36 cellular contexts compared by ENCODE assay signal in genomic region chrX:54352677-54353076, GRCh38.
"Had no signal": no experiment of that assay in that cellular context is flagged by ENCODE, and none has a peak within 500 bp of the region (broad histone marks: within the 10 kb centered on the region; RNA-seq: fewer than 3 reads in every experiment).

No MANE protein-coding gene starts in this region.

- H3K36me3 ChIP-seq: adrenal gland, brain microvascular endothelial cell, breast epithelium had no signal

- H3K27ac Mint-ChIP-seq: activated B cell treated with CpG ODN at 0.5 μM for 24 hours; activated CD4-positive, alpha-beta memory T cell treated with anti-CD3 and anti-CD28 coated beads for 36 hours; activated CD4-positive, alpha-beta T cell treated with anti-CD3 and anti-CD28 coated beads, Interleukin-2, amount 10 ng/mL, durations not matched to agents 24 days and 14 days; activated CD8-positive, alpha-beta T cell treated with anti-CD3 and anti-CD28 coated beads for 36 hours; activated naive CD4-positive, alpha-beta T cell treated with anti-CD3 and anti-CD28 coated beads for 36 hours; activated naive CD4-positive, alpha-beta T cell treated with anti-CD3 and anti-CD28 coated beads, Interleukin-2, amount 50 U/mL, for 72 hours; activated naive CD8-positive, alpha-beta T cell treated with anti-CD3 and anti-CD28 coated beads for 36 hours; activated T-cell treated with anti-CD3 and anti-CD28 coated beads, Interleukin-2, amount 50 U/mL, for 72 hours; activated T-helper 1 cell treated with anti-CD3 and anti-CD28 coated beads, Interleukin-12 subunit alpha, Interleukin-12 subunit beta, Interleukin-2, Interleukin-4 antibody, amounts not matched to agents 30 ng/mL and 10 ng/mL and 1 ng/mL, durations not matched to agents 14 hours and 24 hours and 36 hours; activated T-helper 17 cell treated with anti-CD3 and anti-CD28 coated beads, Interleukin-2, amount 50 U/mL, for 72 hours; T-helper 1 cell treated with Interleukin-12 subunit alpha and Interleukin-12 subunit beta and Interleukin-4 antibody, amounts not matched to agents 30 μg/mL and 1 μg/mL, for 36 hours; T-helper 2 cell treated with Interferon-gamma antibody and Interleukin-4, amounts not matched to agents 5 μg/mL and 100 μg/mL, for 36 hours had no signal

- H3K27ac ChIP-seq: adrenal gland, body of pancreas, brain microvascular endothelial cell, breast epithelium, VCaP had no signal

- H3K4me1 ChIP-seq: adrenal gland, breast epithelium had no signal

- H3K9me3 Mint-ChIP-seq: activated B cell treated with CpG ODN at 0.5 μM for 24 hours; activated CD4-positive, alpha-beta memory T cell treated with anti-CD3 and anti-CD28 coated beads for 36 hours; activated CD8-positive, alpha-beta T cell treated with anti-CD3 and anti-CD28 coated beads for 36 hours; activated naive CD4-positive, alpha-beta T cell treated with anti-CD3 and anti-CD28 coated beads for 36 hours; activated naive CD4-positive, alpha-beta T cell treated with anti-CD3 and anti-CD28 coated beads, Interleukin-2, amount 50 U/mL, for 72 hours; activated naive CD8-positive, alpha-beta T cell treated with anti-CD3 and anti-CD28 coated beads for 36 hours; activated T-cell treated with anti-CD3 and anti-CD28 coated beads, Interleukin-2, amount 50 U/mL, for 4 hours; activated T-cell treated with anti-CD3 and anti-CD28 coated beads, Interleukin-2, amount 50 U/mL, for 72 hours; activated T-helper 1 cell treated with anti-CD3 and anti-CD28 coated beads, Interleukin-12 subunit alpha, Interleukin-12 subunit beta, Interleukin-2, Interleukin-4 antibody, amounts not matched to agents 30 ng/mL and 10 ng/mL and 1 ng/mL, durations not matched to agents 14 hours and 24 hours and 36 hours; activated T-helper 17 cell treated with anti-CD3 and anti-CD28 coated beads, Interleukin-2, amount 50 U/mL, for 72 hours; T-helper 1 cell treated with Interleukin-12 subunit alpha and Interleukin-12 subunit beta and Interleukin-4 antibody, amounts not matched to agents 30 μg/mL and 1 μg/mL, for 36 hours; T-helper 2 cell treated with Interferon-gamma antibody and Interleukin-4, amounts not matched to agents 5 μg/mL and 100 μg/mL, for 36 hours had no signal

- ATAC-seq: activated CD8-positive, alpha-beta T cell treated with anti-CD3 and anti-CD28 coated beads for 36 hours; activated naive CD4-positive, alpha-beta T cell treated with anti-CD3 and anti-CD28 coated beads, Interleukin-2, amount 50 U/mL, for 72 hours; activated T-cell treated with anti-CD3 and anti-CD28 coated beads, Interleukin-2, amount 50 U/mL, for 4 hours; activated T-cell treated with anti-CD3 and anti-CD28 coated beads, Interleukin-2, amount 50 U/mL, for 72 hours; activated T-helper 17 cell treated with anti-CD3 and anti-CD28 coated beads, Interleukin-2, amount 50 U/mL, for 72 hours; body of pancreas had no signal

- FAIRE-seq: astrocyte, TTC549 had no signal

- H3K4me3 Mint-ChIP-seq: activated B cell treated with CpG ODN at 0.5 μM for 24 hours; activated CD4-positive, alpha-beta memory T cell treated with anti-CD3 and anti-CD28 coated beads for 36 hours; activated CD4-positive, alpha-beta T cell treated with anti-CD3 and anti-CD28 coated beads, Interleukin-2, amount 10 ng/mL, durations not matched to agents 24 days and 14 days; activated CD8-positive, alpha-beta T cell treated with anti-CD3 and anti-CD28 coated beads for 36 hours; activated naive CD4-positive, alpha-beta T cell treated with anti-CD3 and anti-CD28 coated beads for 36 hours; activated naive CD8-positive, alpha-beta T cell treated with anti-CD3 and anti-CD28 coated beads for 36 hours; activated T-cell treated with anti-CD3 and anti-CD28 coated beads, Interleukin-2, amount 50 U/mL, for 4 hours; activated T-cell treated with anti-CD3 and anti-CD28 coated beads, Interleukin-2, amount 50 U/mL, for 72 hours; activated T-helper 1 cell treated with anti-CD3 and anti-CD28 coated beads, Interleukin-12 subunit alpha, Interleukin-12 subunit beta, Interleukin-2, Interleukin-4 antibody, amounts not matched to agents 30 ng/mL and 10 ng/mL and 1 ng/mL, durations not matched to agents 14 hours and 24 hours and 36 hours; activated T-helper 17 cell treated with anti-CD3 and anti-CD28 coated beads, Interleukin-2, amount 50 U/mL, for 72 hours; T-helper 1 cell treated with Interleukin-12 subunit alpha and Interleukin-12 subunit beta and Interleukin-4 antibody, amounts not matched to agents 30 μg/mL and 1 μg/mL, for 36 hours; T-helper 2 cell treated with Interferon-gamma antibody and Interleukin-4, amounts not matched to agents 5 μg/mL and 100 μg/mL, for 36 hours had no signal

- H3K9me3 ChIP-seq: body of pancreas had no signal

- H3K4me3 ChIP-seq: adrenal gland, body of pancreas, breast epithelium had no signal

- H3K36me3 Mint-ChIP-seq: activated CD4-positive, alpha-beta memory T cell treated with anti-CD3 and anti-CD28 coated beads for 36 hours; activated naive CD4-positive, alpha-beta T cell treated with anti-CD3 and anti-CD28 coated beads, Interleukin-2, amount 50 U/mL, for 72 hours; activated naive CD8-positive, alpha-beta T cell treated with anti-CD3 and anti-CD28 coated beads for 36 hours had no signal

- H3K27me3 ChIP-seq: adrenal gland, body of pancreas, brain microvascular endothelial cell had no signal

- DNase-seq: activated B cell treated with CpG ODN at 0.5 μM for 24 hours; activated CD4-positive, alpha-beta memory T cell treated with anti-CD3 and anti-CD28 coated beads for 36 hours; activated CD4-positive, alpha-beta T cell treated with anti-CD3 and anti-CD28 coated beads for 4 hours; activated CD4-positive, alpha-beta T cell treated with anti-CD3 and anti-CD28 coated beads, Interleukin-2, amount 10 ng/mL, durations not matched to agents 24 days and 14 days; activated CD4-positive, alpha-beta T cell treated with anti-CD3 and anti-CD28 coated beads, Interleukin-2, amount 50 U/mL, for 1 hour; activated CD4-positive, alpha-beta T cell treated with anti-CD3 and anti-CD28 coated beads, Interleukin-2, amount 50 U/mL, for 4 hours; activated CD4-positive, CD25-positive, alpha-beta regulatory T cell treated with anti-CD3 and anti-CD28 coated beads, Interleukin-2, amount 50 U/mL, for 72 hours; activated CD8-positive, alpha-beta memory T cell treated with anti-CD3 and anti-CD28 coated beads, Interleukin-2, amount 50 U/mL, for 4 hours; activated CD8-positive, alpha-beta T cell treated with anti-CD3 and anti-CD28 coated beads for 36 hours; activated effector memory CD4-positive, alpha-beta T cell treated with anti-CD3 and anti-CD28 coated beads, Interleukin-2, amount 50 U/mL, for 16 hours; activated gamma-delta T cell treated with Interleukin-2 at 50 U/mL for 16 hours; activated naive CD4-positive, alpha-beta T cell; activated naive CD4-positive, alpha-beta T cell treated with anti-CD3 and anti-CD28 coated beads for 36 hours; activated naive CD4-positive, alpha-beta T cell treated with anti-CD3 and anti-CD28 coated beads, Interleukin-2, amount 50 U/mL, for 16 hours; activated naive CD8-positive, alpha-beta T cell treated with anti-CD3 and anti-CD28 coated beads for 36 hours; activated T-cell treated with anti-CD3 and anti-CD28 coated beads for 4 hours; activated T-cell treated with anti-CD3 and anti-CD28 coated beads, Interleukin-2, amount 50 U/mL, for 1 hour; activated T-cell treated with anti-CD3 and anti-CD28 coated beads, Interleukin-2, amount 50 U/mL, for 4 hours; activated T-cell treated with anti-CD3 and anti-CD28 coated beads, Interleukin-2, amount 50 U/mL, for 72 hours; adrenal gland; amniotic stem cell; aorta; body of pancreas; brain microvascular endothelial cell; central memory CD4-positive, alpha-beta T cell; T-helper 2 cell; T-helper 9 cell had no signal
